ENCODE assay signal across 8 cellular contexts in genomic region chrX:140572724-140573123, GRCh38.
A peak's percentile ranks its signal among the peaks of the same experiment; 100 is the strongest.
DNase-seq lines count a peak whose midpoint lies in the region; ATAC-seq, FAIRE-seq and TF ChIP-seq lines count a peak whose summit lies in the region.

No MANE protein-coding gene starts in this region.

- peak; percentile 4 for DNase-seq in stimulated activated CD4-positive, alpha-beta T cell treated with anti-CD3 and anti-CD28 coated beads, Interleukin-15, amount 100 ng/mL, for 24 hours
- DNase-seq in stimulated activated CD4-positive, alpha-beta T cell treated with anti-CD3 and anti-CD28 coated beads, Interleukin-12 subunit alpha, Interleukin-12 subunit beta, amount 100 ng/mL, for 4 hours = no peak
- DNase-seq in GM23338 (ENCODE audit: low spot score) (peak; percentile 64), astrocyte (ENCODE audit: low read depth) (peak; percentile 8), left colon (peak in 1 of 2 donors; percentile 43)
- DNase-seq in T-helper 2 cell treated with Interferon-gamma antibody and Interleukin-4, amounts not matched to agents 5 μg/mL and 100 μg/mL, for 36 hours (ENCODE audit: low spot score) = no peak

- H3K9me3 ChIP-seq in Loucy (ENCODE audit: insufficient read depth, low read depth, low read length) = no peaks in the 10 kb centered on the region
- no peaks in the 10 kb centered on the region for H3K9me3 ChIP-seq in astrocyte (ENCODE audit: insufficient read depth, low read depth, low read length)

- no peaks in the 10 kb centered on the region for H3K36me3 Mint-ChIP-seq in GM23338 (ENCODE audit: low read depth)
- no peaks in the 10 kb centered on the region for H3K36me3 Mint-ChIP-seq in astrocyte (ENCODE audit: low read depth, unreplicated experiment)
- no peaks in the 10 kb centered on the region for H3K36me3 Mint-ChIP-seq in T-helper 2 cell treated with Interferon-gamma antibody and Interleukin-4, amounts not matched to agents 5 μg/mL and 100 μg/mL, for 36 hours (ENCODE audit: low read depth)

- no peaks in the 10 kb centered on the region for H3K27me3 ChIP-seq in GM23338 (ENCODE audit: insufficient read depth)
- H3K27me3 ChIP-seq in Loucy (ENCODE audit: insufficient read depth, low read length, poor library complexity, severe bottlenecking) = no peaks in the 10 kb centered on the region
- H3K27me3 ChIP-seq in astrocyte (ENCODE audit: insufficient read depth, low read length) = no peaks in the 10 kb centered on the region

- TF ChIP-seq CTCF in GM23338 (conservative IDR thresholded peaks at IDR 0.05; ENCODE audit: low read depth in 2 of 2) (peak; percentile 62 to 75), Loucy (conservative IDR thresholded peaks at IDR 0.05; ENCODE audit: low read length) (peak; percentile 57), astrocyte (IDR thresholded peaks at IDR 0.05; ENCODE audit: insufficient read depth, low read depth, low read length) (peak; percentile 52)

- H3K4me3 ChIP-seq in GM23338 (no peak overlapping the region), Loucy (ENCODE audit: low read length, poor library complexity, severe bottlenecking) (no peak overlapping the region), astrocyte (ENCODE audit: insufficient read depth, low read depth, low read length) (no peak overlapping the region)

- no peaks in the 10 kb centered on the region for H4K20me1 ChIP-seq in GM23338 (replicated peaks; ENCODE audit: insufficient read depth)
- no peaks in the 10 kb centered on the region for H4K20me1 ChIP-seq in Loucy (ENCODE audit: insufficient read depth, low read length, poor library complexity, severe bottlenecking)
- H4K20me1 ChIP-seq in astrocyte (ENCODE audit: insufficient read depth, low read length) = no peaks in the 10 kb centered on the region

- H2AFZ ChIP-seq in GM23338 (no peak overlapping the region), Loucy (ENCODE audit: low read length) (no peak overlapping the region), astrocyte (ENCODE audit: low read depth, low read length) (no peak overlapping the region)

- H3K27me3 Mint-ChIP-seq in GM23338 (ENCODE audit: insufficient read depth, low read depth, poor library complexity) (no peaks in the 10 kb centered on the region), astrocyte (ENCODE audit: low read depth, unreplicated experiment) (no peaks in the 10 kb centered on the region)
- no peaks in the 10 kb centered on the region for H3K27me3 Mint-ChIP-seq in T-helper 2 cell treated with Interferon-gamma antibody and Interleukin-4, amounts not matched to agents 5 μg/mL and 100 μg/mL, for 36 hours (ENCODE audit: low read depth)

- H3K9me3 Mint-ChIP-seq in GM23338 (no peaks in the 10 kb centered on the region), astrocyte (ENCODE audit: unreplicated experiment) (no peaks in the 10 kb centered on the region)
- no peaks in the 10 kb centered on the region for H3K9me3 Mint-ChIP-seq in T-helper 2 cell treated with Interferon-gamma antibody and Interleukin-4, amounts not matched to agents 5 μg/mL and 100 μg/mL, for 36 hours

- H3K27ac Mint-ChIP-seq in GM23338 (no peak overlapping the region), astrocyte (ENCODE audit: unreplicated experiment) (no peak overlapping the region)
- no peak overlapping the region for H3K27ac Mint-ChIP-seq in T-helper 2 cell treated with Interferon-gamma antibody and Interleukin-4, amounts not matched to agents 5 μg/mL and 100 μg/mL, for 36 hours

- FAIRE-seq in astrocyte (lab: Jason Lieb, UNC) = peak; percentile 82

- H3K36me3 ChIP-seq in GM23338 (ENCODE audit: insufficient read depth) (no peaks in the 10 kb centered on the region), Loucy (ENCODE audit: insufficient read depth, low read length) (no peaks in the 10 kb centered on the region), astrocyte (ENCODE audit: insufficient read depth, low read length) (no peaks in the 10 kb centered on the region)

- intact Hi-C loops in left colon (cut with DNase I, micrococcal nuclease) = no loop called here

- H3K9ac ChIP-seq in Loucy (ENCODE audit: low read depth, low read length, poor library complexity, severe bottlenecking) (no peak overlapping the region), astrocyte (ENCODE audit: low read length) (no peak overlapping the region)

- H3F3A ChIP-seq in GM23338 (replicated peaks; ENCODE audit: low read depth) (no peaks in the 10 kb centered on the region), Loucy (ENCODE audit: low read depth) (no peaks in the 10 kb centered on the region)

- H3K79me2 ChIP-seq in GM23338 (replicated peaks; ENCODE audit: insufficient read depth) (no peaks in the 10 kb centered on the region), Loucy (ENCODE audit: insufficient read depth, low read length) (no peaks in the 10 kb centered on the region), astrocyte (ENCODE audit: insufficient read depth, low read length) (no peaks in the 10 kb centered on the region)

- ATAC-seq in GM23338 (peak; percentile 78), left colon (peak; percentile 37), HG03571 (IDR thresholded peaks at IDR 0.05; ENCODE audit: unreplicated experiment) (no peak)

- no peak overlapping the region for H3K4me3 Mint-ChIP-seq in GM23338
- no peak overlapping the region for H3K4me3 Mint-ChIP-seq in astrocyte (ENCODE audit: unreplicated experiment)
- H3K4me3 Mint-ChIP-seq in T-helper 2 cell treated with Interferon-gamma antibody and Interleukin-4, amounts not matched to agents 5 μg/mL and 100 μg/mL, for 36 hours = no peak overlapping the region

- H3K4me1 Mint-ChIP-seq in GM23338 (no peaks in the 10 kb centered on the region; the same call in 2 of the 3 replicates), astrocyte (ENCODE audit: low read depth, unreplicated experiment) (no peaks in the 10 kb centered on the region)
- no peaks in the 10 kb centered on the region for H3K4me1 Mint-ChIP-seq in T-helper 2 cell treated with Interferon-gamma antibody and Interleukin-4, amounts not matched to agents 5 μg/mL and 100 μg/mL, for 36 hours (ENCODE audit: low read depth)

- no peak overlapping the region for H3K4me2 ChIP-seq in GM23338
- H3K4me2 ChIP-seq in Loucy (ENCODE audit: low read depth, low read length, poor library complexity, severe bottlenecking) = no peak overlapping the region
- H3K4me2 ChIP-seq in astrocyte (ENCODE audit: low read length) = no peak overlapping the region

- H3K9me2 ChIP-seq in GM23338 (ENCODE audit: insufficient read depth) = no peaks in the 10 kb centered on the region
- H3K9me2 ChIP-seq in Loucy (replicated peaks; ENCODE audit: low read depth, low read length) = no peaks in the 10 kb centered on the region

- no peak overlapping the region for H3K27ac ChIP-seq in GM23338 (ENCODE audit: low read depth)
- no peak overlapping the region for H3K27ac ChIP-seq in astrocyte (ENCODE audit: low read depth, low read length)

- H3K4me1 ChIP-seq in GM23338 (ENCODE audit: insufficient read depth) = no peaks in the 10 kb centered on the region
- no peaks in the 10 kb centered on the region for H3K4me1 ChIP-seq in Loucy (ENCODE audit: insufficient read depth, low read length, poor library complexity, severe bottlenecking)
- H3K4me1 ChIP-seq in astrocyte (ENCODE audit: insufficient read depth, low read length) = no peaks in the 10 kb centered on the region

TF ChIP-seq in GM23338, 12 proteins besides CTCF, POLR2A, EP300 and RAD21 (continues in another document):
- no peak for TF ChIP-seq JUNB (IDR thresholded peaks at IDR 0.05; ENCODE audit: unreplicated experiment)

Comparison
In these comparisons a context has a peak if more than half of its experiments do, and no peak if none do; other contexts are left out.
1. DNase-seq: peak in stimulated activated CD4-positive, alpha-beta T cell treated with anti-CD3 and anti-CD28 coated beads, Interleukin-15, amount 100 ng/mL, for 24 hours (single experiment), GM23338 (single experiment) and astrocyte (single experiment); none in stimulated activated CD4-positive, alpha-beta T cell treated with anti-CD3 and anti-CD28 coated beads, Interleukin-12 subunit alpha, Interleukin-12 subunit beta, amount 100 ng/mL, for 4 hours (single experiment) and T-helper 2 cell treated with Interferon-gamma antibody and Interleukin-4, amounts not matched to agents 5 μg/mL and 100 μg/mL, for 36 hours (single experiment).
2. Peak in every context shown above with its lines, with median percentiles within 50 percentile points of each other: CTCF ChIP-seq.